Comparison of ENCODE assay signal across 10 cellular contexts in the genomic region with DNA sequence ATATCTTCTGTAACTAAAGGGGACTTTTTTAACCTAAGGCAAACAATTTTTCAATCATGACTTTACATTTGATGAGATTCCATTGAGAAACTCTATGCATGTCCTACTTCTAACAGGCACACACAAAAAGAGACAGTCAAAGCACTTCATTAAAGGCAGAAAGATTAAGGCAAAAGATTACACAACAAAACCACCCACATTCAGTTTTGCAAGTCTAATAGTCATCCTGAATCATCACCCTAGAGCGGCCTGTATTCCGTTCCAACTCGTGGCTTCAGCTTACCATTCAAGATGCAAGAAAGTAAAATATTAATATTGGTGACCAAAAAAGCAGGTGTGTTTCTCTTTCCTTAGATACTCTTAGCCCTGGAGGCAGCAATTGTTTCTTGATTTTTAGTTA.
DNase-seq lines count a peak whose midpoint lies in the region; ATAC-seq and FAIRE-seq lines count a peak whose summit lies in the region.
"Had no signal": no experiment of that assay in that cellular context is flagged by ENCODE, and none has a peak within 500 bp of the region (broad histone marks: within the 10 kb centered on the region; RNA-seq: fewer than 3 reads in every experiment).

No MANE protein-coding gene starts in this region.

- peak; percentile 24 for ATAC-seq in left ventricle myocardium superior
- ATAC-seq in Right ventricle myocardium inferior, result no peak
- no peak for ATAC-seq in HG02610 (IDR thresholded peaks at IDR 0.05; ENCODE audit: unreplicated experiment)
- no peak for ATAC-seq in GM19328 (IDR thresholded peaks at IDR 0.05; ENCODE audit: unreplicated experiment)

- no peak for DNase-seq in left ventricle myocardium superior
- no peak for DNase-seq in Right ventricle myocardium inferior (ENCODE audit: missing footprints)
- DNase-seq in RCC 7860 (ENCODE audit: low spot score), result peak; percentile 79
- DNase-seq in fibroblast of gingiva (ENCODE audit: low read depth), result peak; percentile 87
- DNase-seq in stromal cell of bone marrow (ENCODE audit: low read depth), result peak; percentile 91
- no peak for DNase-seq in NAMALWA (ENCODE audit: low spot score)
- DNase-seq: activated naive CD4-positive, alpha-beta T cell treated with Interleukin-2 at 50 U/mL for 16 hours; C1 segment of cervical spinal cord had no signal

- FAIRE-seq in RCC 7860 (lab: Jason Lieb, UNC), result peak; percentile 98

- intact Hi-C loops in left ventricle myocardium superior (cut with micrococcal nuclease), result no loop called here
- intact Hi-C loops in Right ventricle myocardium inferior (cut with DNase I), result no loop called here

Comparison
In these comparisons a context has a peak if more than half of its experiments do, and no peak if none do; other contexts are left out.
1. DNase-seq: peak in RCC 7860 (single experiment), fibroblast of gingiva (single experiment) and stromal cell of bone marrow (single experiment); none in left ventricle myocardium superior (single experiment), Right ventricle myocardium inferior (single experiment) and NAMALWA (single experiment).